Comparison of ENCODE assay signal across 8 cellular contexts in genomic region chr12:26124491-26125450, GRCh38. TPM values are rescaled to one million over a fixed set of nuclear protein-coding genes. Genes with fewer than 3 reads are reported as not detected.
A peak's percentile ranks its signal among the peaks of the same experiment; 100 is the strongest.
DNase-seq lines count a peak whose midpoint lies in the region; ATAC-seq and TF ChIP-seq lines count a peak whose summit lies in the region.

TSS of gene BHLHE41 (minus strand) at chr12:26125037. CDS start at chr12:26124779, 258 bp downstream.

- DNase-seq in CD14-positive monocyte (ENCODE audit: low spot score) (no peak), HCEC 1CT (peak; percentile 58), T-helper 17 cell (no peak), endothelial cell (ENCODE audit: low spot score) (peak; percentile 67), memory B cell (ENCODE audit: low spot score in 2 of 2) (peak; percentile 46 to 54), NCI-H1694 (lab: John Stamatoyannopoulos, UW) (no peak)

- H3K27ac Mint-ChIP-seq in CD14-positive monocyte (peak within 1 kb of the TSS in 6 of 7 donors; percentile 33 to 81 (median 64)), T-helper 17 cell (no peak within 1 kb of the TSS), endothelial cell (ENCODE audit: unreplicated experiment) (peak within 1 kb of the TSS; percentile 92), memory B cell (peak within 1 kb of the TSS; percentile 99)

- H3K27ac ChIP-seq in temporal lobe (ENCODE audit: low read depth, low read length), result peak within 1 kb of the TSS; percentile 97

- TF ChIP-seq CTCF in CD14-positive monocyte (IDR thresholded peaks at IDR 0.05) (no peak), endothelial cell (IDR thresholded peaks at IDR 0.05; ENCODE audit: unreplicated experiment) (no peak)

- H3K4me1 Mint-ChIP-seq in CD14-positive monocyte (peaks cover 43% of the 10 kb centered on the region), T-helper 17 cell (peaks cover 35% of the 10 kb centered on the region), endothelial cell (ENCODE audit: unreplicated experiment) (peaks cover 33% of the 10 kb centered on the region), memory B cell (peaks cover 36% of the 10 kb centered on the region)

- H3K9me3 ChIP-seq in T-helper 17 cell (ENCODE audit: control insufficient read depth, low read length, poor library complexity, severe bottlenecking), result no peaks in the 10 kb centered on the region

- H3K4me3 Mint-ChIP-seq in CD14-positive monocyte (peak within 1 kb of the TSS; percentile 86 to 97), T-helper 17 cell (peak within 1 kb of the TSS; percentile 89), endothelial cell (ENCODE audit: unreplicated experiment) (peak within 1 kb of the TSS; percentile 97), memory B cell (peak within 1 kb of the TSS; percentile 99)

- H3K9me3 Mint-ChIP-seq in CD14-positive monocyte (peaks cover 0 to 40% (median 19%) of the 10 kb centered on the region in 7 donors), endothelial cell (ENCODE audit: unreplicated experiment) (no peaks in the 10 kb centered on the region), memory B cell (no peaks in the 10 kb centered on the region)

- H3K27me3 Mint-ChIP-seq in CD14-positive monocyte (ENCODE audit: low read depth in 3 of 3) (peaks cover 84 to 91% (median 86%) of the 10 kb centered on the region in 3 donors), T-helper 17 cell (peaks cover 76% of the 10 kb centered on the region), endothelial cell (ENCODE audit: unreplicated experiment) (peaks cover 14% of the 10 kb centered on the region), memory B cell (no peaks in the 10 kb centered on the region)

- H3K36me3 Mint-ChIP-seq in CD14-positive monocyte (peaks cover 8 to 29% of the 10 kb centered on the region in 2 donors), T-helper 17 cell (ENCODE audit: low read depth) (peaks cover 11% of the 10 kb centered on the region), endothelial cell (ENCODE audit: low read depth, unreplicated experiment) (no peaks in the 10 kb centered on the region), memory B cell (peaks cover 4% of the 10 kb centered on the region)

- ATAC-seq in T-helper 17 cell (peak; percentile 18), memory B cell (ENCODE audit: low read depth) (peak; percentile 13), GM21526 (IDR thresholded peaks at IDR 0.05; ENCODE audit: low FRiP score, unreplicated experiment) (no peak)

- intact Hi-C loops in CD14-positive monocyte (cut with micrococcal nuclease), result loop anchor here (10.0 kb wide), 2 partner anchors 150 to 350 kb away; no protein-coding TSS in a partner anchor

RNA-seq across cellular contexts. Expression of gene BHLHE41, which starts in this region (rescaled TPM):
- not detected for polyA plus RNA-seq in CD14-positive monocyte
- under 1 TPM in 1 of 2 donors, not detected in 1; 0.37 TPM for total RNA-seq in T-helper 17 cell
- 4.0 TPM for total RNA-seq in endothelial cell (ENCODE audit: unreplicated experiment)
- total RNA-seq in temporal lobe, result 0.74 TPM

Comparison
In these comparisons a context has a peak if more than half of its experiments do, and no peak if none do; other contexts are left out.
1. Peak in ATAC-seq in T-helper 17 cell; RNA of the gene not detected or under 1 TPM.
2. DNase-seq: peak in HCEC 1CT (single experiment), endothelial cell (single experiment) and memory B cell (2 of 2); none in CD14-positive monocyte (single experiment), T-helper 17 cell (0 of 3) and NCI-H1694 (single experiment).
3. Peak in every context shown above with its lines, with median percentiles within 50 percentile points of each other: H3K4me3 Mint-ChIP-seq.